Comparison of ENCODE assay signal across 9 cellular contexts in the genomic region with DNA sequence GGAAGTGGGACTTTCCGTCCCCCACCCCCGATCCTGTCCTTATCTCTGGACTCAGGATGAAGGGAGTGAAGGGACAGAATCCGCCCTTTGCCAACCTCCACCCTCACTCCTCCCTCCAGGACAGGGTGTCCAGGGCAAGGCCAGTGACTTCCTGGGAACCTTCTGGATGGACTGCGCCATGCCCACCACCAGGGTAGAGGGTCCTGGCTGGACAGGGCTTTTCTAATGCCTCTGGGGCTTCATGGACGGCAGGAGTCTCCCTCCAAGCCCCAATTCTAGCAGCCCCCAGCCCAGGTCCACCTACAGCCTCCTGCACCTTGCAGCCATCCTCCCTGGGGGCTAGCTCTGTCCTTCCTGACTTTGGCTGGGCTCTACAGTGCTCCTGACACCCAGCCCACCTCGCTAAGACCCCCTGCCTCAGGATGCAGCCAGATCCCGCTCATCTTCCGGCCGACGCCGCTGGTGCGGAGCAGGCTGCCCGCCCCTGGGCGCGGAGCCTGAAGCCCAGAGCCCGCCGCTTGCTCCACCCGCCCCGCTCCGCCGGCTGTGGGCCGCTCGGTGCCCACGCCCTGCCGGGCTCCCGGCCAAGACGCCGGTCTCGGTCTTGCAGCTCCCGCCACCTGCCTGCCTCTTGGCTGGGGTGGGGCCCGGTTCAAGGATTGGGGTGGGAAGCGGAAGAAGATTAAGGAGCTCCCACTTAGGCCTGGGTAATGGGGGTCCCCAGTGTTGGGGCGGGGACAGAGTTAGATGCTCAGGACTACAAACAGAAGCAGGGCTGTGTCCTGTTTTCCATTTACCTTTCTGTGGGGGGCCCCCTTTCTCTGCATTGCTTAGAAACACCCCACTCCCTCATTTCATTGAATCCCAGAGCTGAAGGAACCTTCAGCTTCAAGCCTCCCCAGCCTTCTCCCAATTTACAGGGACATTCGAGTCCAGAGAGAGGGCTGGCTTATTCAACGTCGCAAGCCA.
DNase-seq lines count a peak whose midpoint lies in the region; ATAC-seq and TF ChIP-seq lines count a peak whose summit lies in the region.
"Had no signal": no experiment of that assay in that cellular context is flagged by ENCODE, and none has a peak within 500 bp of the region (broad histone marks: within the 10 kb centered on the region; RNA-seq: fewer than 3 reads in every experiment).

No MANE protein-coding gene starts in this region.

- no peak overlapping the region for H3K27ac ChIP-seq in body of pancreas
- no peak overlapping the region for H3K27ac ChIP-seq in lower lobe of right lung
- H3K27ac ChIP-seq: cardiac muscle cell had no signal

- H3K4me3 ChIP-seq in body of pancreas: no peak overlapping the region
- peak overlapping the region; percentile 18 for H3K4me3 ChIP-seq in lower lobe of right lung
- H3K4me3 ChIP-seq: cardiac muscle cell had no signal

- peaks cover 12% of the 10 kb centered on the region for H3K9me3 Mint-ChIP-seq in glutamatergic neuron (ENCODE audit: unreplicated experiment)
- H3K9me3 Mint-ChIP-seq in nephron progenitor cell: no peaks in the 10 kb centered on the region

- H3K36me3 ChIP-seq in body of pancreas (replicated peaks in 1 of 2; ENCODE audit: insufficient read depth in 1 of 2, low read depth in 2 of 2) (no peaks in the 10 kb centered on the region), lower lobe of right lung (no peaks in the 10 kb centered on the region)
- H3K36me3 ChIP-seq: cardiac muscle cell had no signal

- intact Hi-C loops in body of pancreas (cut with DNase I): no loop called here
- intact Hi-C loops in lower lobe of right lung (cut with DNase I): no loop called here

- no peak for TF ChIP-seq POLR2A in body of pancreas (IDR thresholded peaks at IDR 0.05)

- WGBS in body of pancreas, 2 donors: 12 to 42% methylated on average over 11 to 36 of the region's 36 CpGs

- H3K27me3 Mint-ChIP-seq in glutamatergic neuron (ENCODE audit: unreplicated experiment) (peaks cover 11% of the 10 kb centered on the region), nephron progenitor cell (ENCODE audit: low read depth, poor library complexity) (peaks cover 65% of the 10 kb centered on the region)

- H3K4me1 Mint-ChIP-seq in glutamatergic neuron (ENCODE audit: low read depth, unreplicated experiment): peaks cover 11% of the 10 kb centered on the region
- peaks cover 17% of the 10 kb centered on the region for H3K4me1 Mint-ChIP-seq in nephron progenitor cell

- ATAC-seq in body of pancreas: peak; percentile 68
- ATAC-seq in lower lobe of right lung: peak; percentile 89 to 93
- no peak for ATAC-seq in GM21528 (IDR thresholded peaks at IDR 0.05; ENCODE audit: low FRiP score, unreplicated experiment)
- ATAC-seq in HG03354 (IDR thresholded peaks at IDR 0.05; ENCODE audit: poor library complexity, severe bottlenecking, unreplicated experiment): no peak

- TF ChIP-seq CTCF in body of pancreas (IDR thresholded peaks at IDR 0.05) (no peak), lower lobe of right lung (IDR thresholded peaks at IDR 0.05) (no peak), glutamatergic neuron (IDR thresholded peaks at IDR 0.05; ENCODE audit: partially characterized antibody, unreplicated experiment) (no peak), nephron progenitor cell (IDR thresholded peaks at IDR 0.05) (no peak)

- DNase-seq in DMS79 treated with DMSO at 0.1 percent for 48 hours (lab: John Stamatoyannopoulos, UW) (peak; percentile 79), NCI-H2171 (lab: John Stamatoyannopoulos, UW) (peak; percentile 43), body of pancreas (peak; percentile 59 to 80 (median 62)), lower lobe of right lung (peak; percentile 81), glutamatergic neuron (no peak), nephron progenitor cell (no peak)

- no peaks in the 10 kb centered on the region for H3K9me3 ChIP-seq in body of pancreas
- no peaks in the 10 kb centered on the region for H3K9me3 ChIP-seq in lower lobe of right lung

- peaks cover 12% of the 10 kb centered on the region for H3K4me1 ChIP-seq in body of pancreas
- H3K4me1 ChIP-seq in lower lobe of right lung: peaks cover 12% of the 10 kb centered on the region

- H3K36me3 Mint-ChIP-seq in glutamatergic neuron (ENCODE audit: unreplicated experiment) (peaks cover 3% of the 10 kb centered on the region), nephron progenitor cell (ENCODE audit: low read depth) (no peaks in the 10 kb centered on the region)

- no peak overlapping the region for H3K4me3 Mint-ChIP-seq in glutamatergic neuron (ENCODE audit: unreplicated experiment)
- H3K4me3 Mint-ChIP-seq in nephron progenitor cell: no peak overlapping the region

- H3K27me3 ChIP-seq in body of pancreas (peaks cover 0 to 5% of the 10 kb centered on the region in 2 donors), lower lobe of right lung (ENCODE audit: low read depth) (peaks cover 26% of the 10 kb centered on the region)
- H3K27me3 ChIP-seq: cardiac muscle cell had no signal

- H3K27ac Mint-ChIP-seq in glutamatergic neuron (ENCODE audit: unreplicated experiment) (no peak overlapping the region), nephron progenitor cell (no peak overlapping the region)

Comparison
In these comparisons a context has a peak if more than half of its experiments do, and no peak if none do; other contexts are left out.
1. DNase-seq: peak in DMS79 treated with DMSO at 0.1 percent for 48 hours (single experiment), NCI-H2171 (single experiment), body of pancreas (4 of 4) and lower lobe of right lung (single experiment); none in glutamatergic neuron (single experiment) and nephron progenitor cell (single experiment).
2. ATAC-seq: peak in body of pancreas (single experiment) and lower lobe of right lung (2 of 2); none in GM21528 (single experiment) and HG03354 (single experiment).